8 cellular contexts compared by ENCODE assay signal in the genomic region with DNA sequence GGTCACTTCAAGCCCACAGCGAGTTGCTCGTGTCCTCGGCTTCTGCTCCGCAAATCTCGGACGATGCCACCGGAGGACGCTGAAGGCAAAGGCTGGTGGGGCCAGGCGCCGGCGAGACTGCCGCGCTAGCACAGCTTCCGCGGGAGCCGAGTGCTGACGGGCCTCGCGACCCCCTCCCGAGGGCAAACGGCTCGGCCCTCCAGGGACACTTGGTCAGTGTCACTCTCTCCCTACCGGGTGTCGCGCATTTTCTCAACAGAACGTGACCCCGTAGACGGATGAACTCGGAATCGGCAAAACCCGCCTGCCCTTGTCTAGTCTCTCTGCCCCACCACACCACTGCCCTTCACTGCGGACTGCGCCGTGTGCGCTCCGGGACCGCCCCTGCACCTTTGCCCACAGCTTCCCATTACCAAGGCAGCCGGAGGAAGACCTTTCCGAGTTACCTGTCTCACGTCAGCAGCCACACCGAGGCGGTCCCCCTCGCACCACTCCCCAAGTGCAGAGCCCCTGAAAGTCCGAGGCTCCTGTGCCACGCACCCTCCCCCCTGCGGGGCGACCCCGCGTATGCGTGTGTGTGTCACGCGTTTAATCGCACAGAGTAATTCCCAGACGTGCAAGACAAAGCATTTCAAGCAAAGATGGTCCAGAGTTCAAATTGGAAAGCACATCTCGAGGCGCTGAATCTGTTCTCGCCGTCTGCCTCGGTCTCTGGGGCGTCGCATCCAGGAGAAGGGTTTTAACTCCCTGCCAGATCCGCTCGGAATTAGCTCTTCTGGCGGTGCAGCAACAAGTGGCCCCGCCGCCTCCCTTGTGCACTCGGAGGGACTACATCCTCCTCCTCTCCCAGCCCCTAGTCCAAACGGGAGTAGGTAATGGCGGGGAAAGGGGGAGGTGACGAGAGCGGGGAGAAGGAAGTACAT.
DNase-seq lines count a peak whose midpoint lies in the region; ATAC-seq and TF ChIP-seq lines count a peak whose summit lies in the region.

No MANE protein-coding gene starts in this region.

- peaks cover 73% of the 10 kb centered on the region for H3K27me3 Mint-ChIP-seq in stimulated activated memory B cell treated with anti-CD40 and anti-IgM and Interleukin-4, amounts not matched to agents 10 μg/mL and 1 μg/mL and 100 μg/mL, for 72 hours

- H3K4me1 Mint-ChIP-seq in stimulated activated memory B cell treated with anti-CD40 and anti-IgM and Interleukin-4, amounts not matched to agents 10 μg/mL and 1 μg/mL and 100 μg/mL, for 72 hours = peaks cover 54% of the 10 kb centered on the region

- H3K9me3 ChIP-seq in iPS-20b (ENCODE audit: insufficient read depth, low read depth, low read length) = peaks cover 5% of the 10 kb centered on the region

- peaks cover 98% of the 10 kb centered on the region for H3K27me3 ChIP-seq in iPS-20b (ENCODE audit: insufficient read depth, low read length)

- DNase-seq in activated CD8-positive, alpha-beta memory T cell treated with anti-CD3 and anti-CD28 coated beads for 24 hours = peak; percentile 66
- no peak for DNase-seq in activated CD8-positive, alpha-beta memory T cell treated with anti-CD3 and anti-CD28 coated beads, Interleukin-2, amount 50 U/mL, for 4 hours
- DNase-seq in NCI-H2029 treated with DMSO at 0.1 percent for 48 hours (lab: John Stamatoyannopoulos, UW) (peak; percentile 86), astrocyte of the cerebellum (ENCODE audit: low read depth) (peak; percentile 5), NCI-H187 treated with DMSO at 0.1 percent for 48 hours (lab: John Stamatoyannopoulos, UW) (no peak), HuH-7 (ENCODE audit: low spot score) (no peak)

- peak overlapping the region; percentile 65 for H3K27ac Mint-ChIP-seq in stimulated activated memory B cell treated with anti-CD40 and anti-IgM and Interleukin-4, amounts not matched to agents 10 μg/mL and 1 μg/mL and 100 μg/mL, for 72 hours

- TF ChIP-seq CTCF in astrocyte of the cerebellum (IDR thresholded peaks at IDR 0.05; ENCODE audit: low read depth, low read length, missing control alignments) = peak; percentile 42

- H3K4me3 Mint-ChIP-seq in stimulated activated memory B cell treated with anti-CD40 and anti-IgM and Interleukin-4, amounts not matched to agents 10 μg/mL and 1 μg/mL and 100 μg/mL, for 72 hours = peak overlapping the region; percentile 82

- in situ Hi-C loops in astrocyte of the cerebellum (cut with HindIII; ENCODE audit: low sequenced_read_pairs) = no loop called here

- H3K9me3 Mint-ChIP-seq in stimulated activated memory B cell treated with anti-CD40 and anti-IgM and Interleukin-4, amounts not matched to agents 10 μg/mL and 1 μg/mL and 100 μg/mL, for 72 hours = no peaks in the 10 kb centered on the region

- peak; percentile 34 for ATAC-seq in stimulated activated memory B cell treated with anti-CD40 and anti-IgM and Interleukin-4, amounts not matched to agents 10 μg/mL and 1 μg/mL and 100 μg/mL, for 72 hours

- H3K27ac ChIP-seq in iPS-20b (ENCODE audit: low read length) = no peak overlapping the region

- H3K4me3 ChIP-seq in astrocyte of the cerebellum (ENCODE audit: low read depth, low read length) (peak overlapping the region; percentile 31), iPS-20b (ENCODE audit: low read length) (peak overlapping the region; percentile 81)

- H3K4me1 ChIP-seq in iPS-20b (ENCODE audit: insufficient read depth, low read length) = peaks cover 6% of the 10 kb centered on the region; the same call in 1 of the 2 replicates

- no peaks in the 10 kb centered on the region for H3K36me3 Mint-ChIP-seq in stimulated activated memory B cell treated with anti-CD40 and anti-IgM and Interleukin-4, amounts not matched to agents 10 μg/mL and 1 μg/mL and 100 μg/mL, for 72 hours

- H3K9ac ChIP-seq in iPS-20b (ENCODE audit: low read depth, low read length) = peak overlapping the region; percentile 55; the same call in 1 of the 2 replicates

- no peaks in the 10 kb centered on the region for H3K36me3 ChIP-seq in iPS-20b (ENCODE audit: insufficient read depth, low read depth, low read length)

Comparison
In these comparisons a context has a peak if more than half of its experiments do, and no peak if none do; other contexts are left out.
1. DNase-seq: peak in activated CD8-positive, alpha-beta memory T cell treated with anti-CD3 and anti-CD28 coated beads for 24 hours (single experiment), NCI-H2029 treated with DMSO at 0.1 percent for 48 hours (single experiment) and astrocyte of the cerebellum (single experiment); none in activated CD8-positive, alpha-beta memory T cell treated with anti-CD3 and anti-CD28 coated beads, Interleukin-2, amount 50 U/mL, for 4 hours (single experiment), NCI-H187 treated with DMSO at 0.1 percent for 48 hours (single experiment) and HuH-7 (single experiment).